In genomic region chr9:76004526-76004925, GRCh38 we compare ENCODE assay signal across 21 cellular contexts.
DNase-seq lines count a peak whose midpoint lies in the region; ATAC-seq and TF ChIP-seq lines count a peak whose summit lies in the region.
"Had no signal": no experiment of that assay in that cellular context is flagged by ENCODE, and none has a peak within 500 bp of the region (broad histone marks: within the 10 kb centered on the region; RNA-seq: fewer than 3 reads in every experiment).

No MANE protein-coding gene starts in this region.

- DNase-seq in GM10248 (ENCODE audit: extremely low spot score) (peak; percentile 29), SW 1271 (lab: John Stamatoyannopoulos, UW) (no peak), DMS 273 (lab: John Stamatoyannopoulos, UW; ENCODE audit: unreplicated experiment) (no peak), AG08396 (ENCODE audit: low spot score) (no peak), HT-29 (ENCODE audit: low spot score) (no peak)
- DNase-seq: activated CD4-positive, alpha-beta T cell treated with anti-CD3 and anti-CD28 coated beads, Interleukin-2, amount 50 U/mL, for 4 hours; activated gamma-delta T cell; dermis blood vessel endothelial cell; esophagus squamous epithelium; GM23248; heart left ventricle; NCI-H1930; NCI-H510A treated with DMSO at 0.1 percent for 48 hours; nucleus accumbens; SJCRH30; stimulated activated naive B cell treated with anti-CD40 and anti-IgM and Interleukin-4, amounts not matched to agents 10 μg/mL and 1 μg/mL and 100 μg/mL, for 72 hours; upper lobe of right lung had no signal

- CTCF ChIA-PET in GM10248 (lab: Yijun Ruan, JAX), result no interaction called here

- POLR2A ChIA-PET in GM10248 (lab: Yijun Ruan, JAX), result no interaction called here

- ATAC-seq in GM18867 (IDR thresholded peaks at IDR 0.05; ENCODE audit: unreplicated experiment) (peak; percentile 67), HG02642 (IDR thresholded peaks at IDR 0.05; ENCODE audit: poor library complexity, unreplicated experiment) (peak; percentile 65), HG03521 (IDR thresholded peaks at IDR 0.05; ENCODE audit: unreplicated experiment) (peak; percentile 48)
- ATAC-seq: heart left ventricle, HepG2, upper lobe of right lung had no signal

- no peak for TF ChIP-seq CTCF in GM10248 (IDR thresholded peaks at IDR 0.05; ENCODE audit: control extremely low read depth, extremely low read depth, low read depth, missing control alignments)
